1 cellular context compared by ENCODE assay signal in the genomic region with DNA sequence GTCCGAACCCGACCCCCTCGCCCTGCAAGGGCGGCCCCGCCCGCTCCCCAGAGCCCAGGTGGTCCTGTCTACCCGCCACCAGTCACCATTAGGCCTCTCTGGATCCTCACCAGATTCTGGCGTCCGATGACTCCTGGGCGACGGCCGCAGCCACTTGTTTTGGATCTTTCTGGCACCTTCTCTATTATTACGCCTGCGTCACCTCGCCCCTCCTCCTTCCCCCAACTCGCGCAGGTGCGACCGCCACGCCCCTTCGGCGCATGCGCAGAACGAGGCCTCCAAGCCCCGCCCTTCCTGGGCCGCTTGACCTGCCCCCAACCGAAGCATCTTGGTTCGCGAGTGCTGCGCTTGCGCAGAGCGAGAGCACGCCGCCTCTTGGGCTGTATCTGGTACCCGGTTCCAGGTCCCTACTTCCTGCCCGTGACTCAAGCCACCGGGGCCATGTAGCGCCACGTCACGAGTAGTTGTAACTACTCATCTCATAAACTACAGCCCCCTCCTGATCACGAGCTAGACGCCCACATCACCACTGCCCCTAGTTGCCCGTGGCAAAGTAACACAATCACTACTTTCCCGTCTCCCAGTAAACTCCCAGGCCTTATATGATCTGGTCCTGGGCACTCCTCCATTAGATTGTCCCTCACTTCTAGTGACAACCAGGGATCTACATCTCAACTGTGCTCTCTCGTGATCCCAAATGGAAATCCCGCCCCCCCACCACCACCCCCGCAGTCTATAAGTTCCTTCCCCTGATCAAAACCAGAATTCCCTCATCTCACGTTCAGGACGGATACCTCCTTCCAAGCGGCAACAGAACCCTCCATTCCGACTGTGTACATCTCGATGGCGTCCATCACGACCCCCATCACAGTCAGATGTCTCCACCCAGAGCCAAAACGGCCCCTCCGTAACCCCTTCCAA.
TF ChIP-seq lines count a peak whose summit lies in the region.

A gene with protein sequence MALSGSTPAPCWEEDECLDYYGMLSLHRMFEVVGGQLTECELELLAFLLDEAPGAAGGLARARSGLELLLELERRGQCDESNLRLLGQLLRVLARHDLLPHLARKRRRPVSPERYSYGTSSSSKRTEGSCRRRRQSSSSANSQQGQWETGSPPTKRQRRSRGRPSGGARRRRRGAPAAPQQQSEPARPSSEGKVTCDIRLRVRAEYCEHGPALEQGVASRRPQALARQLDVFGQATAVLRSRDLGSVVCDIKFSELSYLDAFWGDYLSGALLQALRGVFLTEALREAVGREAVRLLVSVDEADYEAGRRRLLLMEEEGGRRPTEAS (minus strand): TSS at position 156 of the 921 bp plus-strand sequence. CDS start 670 bp downstream, outside the sequence.

TF ChIP-seq in HepG2, 621 proteins besides CTCF, POLR2A, EP300 and RAD21 (continued from another document and continues in another):
- TF ChIP-seq AHDC1 (CRISPR knock-in tag; IDR thresholded peaks at IDR 0.05; ENCODE audit: borderline replicate concordance) = no peak
- peak; percentile 11; the same call in 1 of the 2 replicates for TF ChIP-seq ZNF652 (CRISPR knock-in tag; IDR thresholded peaks at IDR 0.05; ENCODE audit: borderline replicate concordance, low read depth)
- 0 out of 2 replicates have a peak, but pooled peaks have one; percentile 54 for TF ChIP-seq REL (CRISPR knock-in tag; conservative IDR thresholded peaks at IDR 0.05)
- peak; percentile 20 for TF ChIP-seq TEAD3 (CRISPR knock-in tag; optimal IDR thresholded peaks at IDR 0.05; ENCODE audit: borderline replicate concordance)
- TF ChIP-seq ADNP (CRISPR knock-in tag; IDR thresholded peaks at IDR 0.05) = no peak
- no peak for TF ChIP-seq HMGXB3 (CRISPR knock-in tag; IDR thresholded peaks at IDR 0.05; ENCODE audit: borderline replicate concordance)
- no peak; the same call in 1 of the 2 replicates for TF ChIP-seq ARNT2 (CRISPR knock-in tag; IDR thresholded peaks at IDR 0.05; ENCODE audit: low read depth)
- TF ChIP-seq KLF15 (CRISPR knock-in tag; IDR thresholded peaks at IDR 0.05; ENCODE audit: borderline replicate concordance) = no peak
- TF ChIP-seq NR3C1 (CRISPR knock-in tag; IDR thresholded peaks at IDR 0.05) = no peak
- TF ChIP-seq AHR (CRISPR knock-in tag; IDR thresholded peaks at IDR 0.05) = no peak; the same call in 1 of the 2 replicates
- no peak for TF ChIP-seq SRY (CRISPR knock-in tag; IDR thresholded peaks at IDR 0.05)
- TF ChIP-seq ZNF792 (CRISPR knock-in tag; IDR thresholded peaks at IDR 0.05) = no peak
- no peak for TF ChIP-seq ZBTB34 (CRISPR knock-in tag; IDR thresholded peaks at IDR 0.05)
- TF ChIP-seq ZNF703 (CRISPR knock-in tag; IDR thresholded peaks at IDR 0.05; ENCODE audit: borderline replicate concordance) = no peak
- TF ChIP-seq, protein P1, sequence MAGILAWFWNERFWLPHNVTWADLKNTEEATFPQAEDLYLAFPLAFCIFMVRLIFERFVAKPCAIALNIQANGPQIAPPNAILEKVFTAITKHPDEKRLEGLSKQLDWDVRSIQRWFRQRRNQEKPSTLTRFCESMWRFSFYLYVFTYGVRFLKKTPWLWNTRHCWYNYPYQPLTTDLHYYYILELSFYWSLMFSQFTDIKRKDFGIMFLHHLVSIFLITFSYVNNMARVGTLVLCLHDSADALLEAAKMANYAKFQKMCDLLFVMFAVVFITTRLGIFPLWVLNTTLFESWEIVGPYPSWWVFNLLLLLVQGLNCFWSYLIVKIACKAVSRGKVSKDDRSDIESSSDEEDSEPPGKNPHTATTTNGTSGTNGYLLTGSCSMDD (CRISPR knock-in tag; IDR thresholded peaks at IDR 0.05) = no peak
- peak; percentile 37; the same call in 1 of the 2 replicates for TF ChIP-seq ERF (CRISPR knock-in tag; IDR thresholded peaks at IDR 0.05)
- peak; percentile 80 for TF ChIP-seq GABPB1 (CRISPR knock-in tag; IDR thresholded peaks at IDR 0.05)
- TF ChIP-seq ZNF530 (CRISPR knock-in tag; IDR thresholded peaks at IDR 0.05; ENCODE audit: low read depth) = no peak
- TF ChIP-seq AGO2 (optimal IDR thresholded peaks at IDR 0.05; ENCODE audit: low read depth, low read length) = peak; percentile 4
- TF ChIP-seq, protein P2, sequence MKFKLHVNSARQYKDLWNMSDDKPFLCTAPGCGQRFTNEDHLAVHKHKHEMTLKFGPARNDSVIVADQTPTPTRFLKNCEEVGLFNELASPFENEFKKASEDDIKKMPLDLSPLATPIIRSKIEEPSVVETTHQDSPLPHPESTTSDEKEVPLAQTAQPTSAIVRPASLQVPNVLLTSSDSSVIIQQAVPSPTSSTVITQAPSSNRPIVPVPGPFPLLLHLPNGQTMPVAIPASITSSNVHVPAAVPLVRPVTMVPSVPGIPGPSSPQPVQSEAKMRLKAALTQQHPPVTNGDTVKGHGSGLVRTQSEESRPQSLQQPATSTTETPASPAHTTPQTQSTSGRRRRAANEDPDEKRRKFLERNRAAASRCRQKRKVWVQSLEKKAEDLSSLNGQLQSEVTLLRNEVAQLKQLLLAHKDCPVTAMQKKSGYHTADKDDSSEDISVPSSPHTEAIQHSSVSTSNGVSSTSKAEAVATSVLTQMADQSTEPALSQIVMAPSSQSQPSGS (CRISPR knock-in tag; IDR thresholded peaks at IDR 0.05) = no peak
- TF ChIP-seq SP1 (IDR thresholded peaks at IDR 0.05) = no peak
- peak; percentile 60; the same call in 1 of the 2 replicates for TF ChIP-seq SP1 (CRISPR knock-in tag; IDR thresholded peaks at IDR 0.05)
- TF ChIP-seq ZKSCAN1 (IDR thresholded peaks at IDR 0.05; ENCODE audit: low read length) = no peak
- no peak for TF ChIP-seq ZNF225 (CRISPR knock-in tag; IDR thresholded peaks at IDR 0.05)
- TF ChIP-seq, protein P3, sequence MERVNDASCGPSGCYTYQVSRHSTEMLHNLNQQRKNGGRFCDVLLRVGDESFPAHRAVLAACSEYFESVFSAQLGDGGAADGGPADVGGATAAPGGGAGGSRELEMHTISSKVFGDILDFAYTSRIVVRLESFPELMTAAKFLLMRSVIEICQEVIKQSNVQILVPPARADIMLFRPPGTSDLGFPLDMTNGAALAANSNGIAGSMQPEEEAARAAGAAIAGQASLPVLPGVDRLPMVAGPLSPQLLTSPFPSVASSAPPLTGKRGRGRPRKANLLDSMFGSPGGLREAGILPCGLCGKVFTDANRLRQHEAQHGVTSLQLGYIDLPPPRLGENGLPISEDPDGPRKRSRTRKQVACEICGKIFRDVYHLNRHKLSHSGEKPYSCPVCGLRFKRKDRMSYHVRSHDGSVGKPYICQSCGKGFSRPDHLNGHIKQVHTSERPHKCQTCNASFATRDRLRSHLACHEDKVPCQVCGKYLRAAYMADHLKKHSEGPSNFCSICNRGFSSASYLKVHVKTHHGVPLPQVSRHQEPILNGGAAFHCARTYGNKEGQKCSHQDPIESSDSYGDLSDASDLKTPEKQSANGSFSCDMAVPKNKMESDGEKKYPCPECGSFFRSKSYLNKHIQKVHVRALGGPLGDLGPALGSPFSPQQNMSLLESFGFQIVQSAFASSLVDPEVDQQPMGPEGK (CRISPR knock-in tag; IDR thresholded peaks at IDR 0.05) = no peak
- TF ChIP-seq ZSCAN30 (CRISPR knock-in tag; IDR thresholded peaks at IDR 0.05) = no peak
- no peak for TF ChIP-seq PHF5A (CRISPR knock-in tag; IDR thresholded peaks at IDR 0.05; ENCODE audit: low read depth, unreplicated experiment)
- peak; percentile 48; the same call in 1 of the 2 replicates for TF ChIP-seq ZNF281 (CRISPR knock-in tag; IDR thresholded peaks at IDR 0.05; ENCODE audit: borderline replicate concordance)
- TF ChIP-seq ZNF124 (CRISPR knock-in tag; IDR thresholded peaks at IDR 0.05) = no peak
- TF ChIP-seq NFE2 (CRISPR knock-in tag; IDR thresholded peaks at IDR 0.05) = no peak
- no peak for TF ChIP-seq ZNF691 (CRISPR knock-in tag; IDR thresholded peaks at IDR 0.05; ENCODE audit: borderline replicate concordance, low read depth)
- TF ChIP-seq ZKSCAN8 (CRISPR knock-in tag; IDR thresholded peaks at IDR 0.05; ENCODE audit: borderline replicate concordance) = no peak
- no peak for TF ChIP-seq CBFB (CRISPR knock-in tag; IDR thresholded peaks at IDR 0.05)
